In the genomic region with DNA sequence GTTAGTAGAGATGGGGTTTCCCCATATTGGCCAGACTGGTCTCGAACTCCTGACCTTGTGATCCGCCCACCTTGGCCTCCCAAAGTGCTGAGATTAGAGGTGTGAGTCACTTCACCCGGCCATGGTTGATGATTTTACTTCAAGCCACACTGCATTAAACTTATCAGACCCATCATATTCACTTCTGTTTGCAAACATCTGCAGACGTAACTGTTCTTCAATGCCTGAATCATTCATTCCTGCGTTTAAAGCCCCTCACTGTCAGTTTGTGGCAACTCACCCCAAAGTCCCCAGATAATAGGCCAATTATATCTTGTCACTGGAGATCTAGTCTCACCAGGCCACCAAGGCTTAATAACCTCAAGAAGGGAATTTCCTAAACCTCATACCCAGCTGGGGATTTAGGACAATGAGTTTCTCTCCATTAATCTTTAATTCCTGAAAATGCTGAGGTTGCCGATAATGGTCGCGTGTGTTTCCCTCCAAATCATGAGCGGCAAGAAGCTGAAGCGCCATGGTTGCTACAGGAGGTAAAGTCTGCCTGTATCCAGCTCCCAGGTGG, we compare ENCODE assay signal across 21 cellular contexts.
DNase-seq lines count a peak whose midpoint lies in the region; ATAC-seq and TF ChIP-seq lines count a peak whose summit lies in the region.
"Had no signal": no experiment of that assay in that cellular context is flagged by ENCODE, and none has a peak within 500 bp of the region (broad histone marks: within the 10 kb centered on the region; RNA-seq: fewer than 3 reads in every experiment).

No MANE protein-coding gene starts in this region.

- CTCF ChIA-PET in PC-3 (lab: Charles Lee) (no interaction called here), mammary epithelial cell (lab: Charles Lee; ENCODE audit: low non-redundant PET) (no interaction called here)

- peaks cover 64% of the 10 kb centered on the region for H3K4me1 ChIP-seq in BLaER1
- H3K4me1 ChIP-seq in PC-3 (ENCODE audit: insufficient read depth, low read length) = peaks cover 19% of the 10 kb centered on the region
- peaks cover 19% of the 10 kb centered on the region for H3K4me1 ChIP-seq in mammary epithelial cell (ENCODE audit: insufficient read depth, low read length)

- H3K27me3 ChIP-seq in BLaER1 (no peaks in the 10 kb centered on the region), PC-3 (ENCODE audit: low read length) (no peaks in the 10 kb centered on the region), mammary epithelial cell (ENCODE audit: insufficient read depth, low read length) (no peaks in the 10 kb centered on the region)

- no peaks in the 10 kb centered on the region for H3K4me1 Mint-ChIP-seq in HFFc6 (ENCODE audit: low read depth)

- 94% methylated on average over 10 of the region's 10 CpGs for WGBS in mammary epithelial cell (ENCODE audit: low coverage, missing lambda C conversion rate)

- no peaks in the 10 kb centered on the region for H3K79me2 ChIP-seq in PC-3 (ENCODE audit: low read length)
- H3K79me2 ChIP-seq in mammary epithelial cell (ENCODE audit: insufficient read depth, low read length) = no peaks in the 10 kb centered on the region

- H2AFZ ChIP-seq in PC-3 (ENCODE audit: low read length) (no peak overlapping the region), mammary epithelial cell (ENCODE audit: low read depth, low read length) (no peak overlapping the region)

- TF ChIP-seq CTCF in PC-3 (conservative IDR thresholded peaks at IDR 0.05; ENCODE audit: low read depth, low read length) = no peak
- TF ChIP-seq CTCF in mammary epithelial cell (conservative IDR thresholded peaks at IDR 0.05 in 1 of 2, IDR thresholded peaks at IDR 0.05 in 1 of 2; ENCODE audit: extremely low read depth in 1 of 2, insufficient read depth in 1 of 2, low read depth in 1 of 2, low read length in 2 of 2) = no peak
- no peak for TF ChIP-seq CTCF in HFFc6 (IDR thresholded peaks at IDR 0.05)

- no peaks in the 10 kb centered on the region for H3K36me3 ChIP-seq in BLaER1
- H3K36me3 ChIP-seq in PC-3 (ENCODE audit: low read depth, low read length) = no peaks in the 10 kb centered on the region
- no peaks in the 10 kb centered on the region for H3K36me3 ChIP-seq in mammary epithelial cell (ENCODE audit: insufficient read depth, low read length)

- H3K4me2 ChIP-seq in BLaER1 (peak overlapping the region; percentile 58), PC-3 (ENCODE audit: low read length) (no peak overlapping the region), mammary epithelial cell (ENCODE audit: insufficient read depth, low read depth, low read length) (no peak overlapping the region)

- H3K27ac Mint-ChIP-seq in HFFc6 = no peak overlapping the region
- H3K27ac Mint-ChIP-seq: B cell; CD4-positive, CD25-positive, alpha-beta regulatory T cell had no signal

- DNase-seq in PC-3 (no peak), kidney tubule cell (ENCODE audit: low spot score) (peak; percentile 36), NCI-H1092 treated with DMSO at 0.1 percent for 48 hours (lab: John Stamatoyannopoulos, UW) (no peak), mammary epithelial cell (no peak), HFFc6 (no peak)
- DNase-seq: CD4-positive, CD25-positive, alpha-beta regulatory T cell; DMS 273 treated with DMSO at 0.1 percent for 48 hours; DND-41; GOT3; NCI-H1105 treated with DMSO at 0.1 percent for 48 hours; NCI-H1694; NCI-H2081; NCI-H2171; NCI-H345; NCI-H524; NCI-H82; Right ventricle myocardium superior had no signal

- H3K36me3 Mint-ChIP-seq in HFFc6 (ENCODE audit: low read depth) = no peaks in the 10 kb centered on the region
- H3K36me3 Mint-ChIP-seq: CD4-positive, CD25-positive, alpha-beta regulatory T cell had no signal

- peaks cover 11% of the 10 kb centered on the region for H3K9me3 Mint-ChIP-seq in HFFc6

- peaks cover 3% of the 10 kb centered on the region for H3F3A ChIP-seq in PC-3 (ENCODE audit: low read length, unreplicated experiment)

- intact Hi-C loops in PC-3 (cut with micrococcal nuclease) (no loop called here), mammary epithelial cell (cut with micrococcal nuclease) (no loop called here)

- peaks cover 3% of the 10 kb centered on the region for H3K27me3 Mint-ChIP-seq in HFFc6 (ENCODE audit: insufficient read depth)
- H3K27me3 Mint-ChIP-seq: B cell had no signal

- H3K4me3 Mint-ChIP-seq in HFFc6 = no peak overlapping the region
- H3K4me3 Mint-ChIP-seq: B cell; CD4-positive, CD25-positive, alpha-beta regulatory T cell had no signal

- ATAC-seq in GM18907 (IDR thresholded peaks at IDR 0.05; ENCODE audit: unreplicated experiment) = peak; percentile 45
- no peak for ATAC-seq in PC-3

- no peaks in the 10 kb centered on the region for H3K9me2 ChIP-seq in PC-3 (replicated peaks; ENCODE audit: low read length)

- no peak overlapping the region for H3K4me3 ChIP-seq in BLaER1
- no peak overlapping the region for H3K4me3 ChIP-seq in PC-3 (ENCODE audit: low read length)
- H3K4me3 ChIP-seq in mammary epithelial cell (replicated peaks in 1 of 3; ENCODE audit: insufficient read depth in 1 of 3, low read depth in 2 of 3, low read length in 3 of 3) = no peak overlapping the region

- BruUV-seq in PC-3 (replicated peaks; lab: Mats Ljungman, UMichigan) (no TSS peak), mammary epithelial cell (replicated peaks; lab: Mats Ljungman, UMichigan) (no TSS peak)

- dilution Hi-C loops in mammary epithelial cell (cut with HindIII; ENCODE audit: low sequenced_read_pairs) = no loop called here

- H4K20me1 ChIP-seq in BLaER1 = no peaks in the 10 kb centered on the region
- H4K20me1 ChIP-seq in PC-3 (ENCODE audit: low read length) = no peaks in the 10 kb centered on the region
- no peaks in the 10 kb centered on the region for H4K20me1 ChIP-seq in mammary epithelial cell (ENCODE audit: insufficient read depth, low read length)

- H3K9ac ChIP-seq in BLaER1 (no peak overlapping the region), PC-3 (ENCODE audit: low read length) (no peak overlapping the region), mammary epithelial cell (ENCODE audit: insufficient read depth, low read length) (no peak overlapping the region)

- in situ Hi-C loops in mammary epithelial cell (cut with MboI; ENCODE audit: low sequenced_read_pairs in 2 of 2) = no loop called here

- H3K27ac ChIP-seq in BLaER1 (no peak overlapping the region), PC-3 (ENCODE audit: low read length) (0 out of 2 replicates have a peak overlapping the region, but pooled peaks have one; percentile 98), mammary epithelial cell (ENCODE audit: insufficient read depth, low read depth, low read length) (no peak overlapping the region)
- H3K27ac ChIP-seq: HL-60 had no signal

- POLR2A ChIA-PET in PC-3 (lab: Charles Lee; ENCODE audit: unreplicated experiment) = no interaction called here

- no peaks in the 10 kb centered on the region for H3K9me3 ChIP-seq in BLaER1
- H3K9me3 ChIP-seq in PC-3 (ENCODE audit: low read length) = no peaks in the 10 kb centered on the region
- no peaks in the 10 kb centered on the region for H3K9me3 ChIP-seq in mammary epithelial cell (replicated peaks; ENCODE audit: insufficient read depth, low read length)
